1 cellular context compared by ENCODE assay signal in the genomic region with DNA sequence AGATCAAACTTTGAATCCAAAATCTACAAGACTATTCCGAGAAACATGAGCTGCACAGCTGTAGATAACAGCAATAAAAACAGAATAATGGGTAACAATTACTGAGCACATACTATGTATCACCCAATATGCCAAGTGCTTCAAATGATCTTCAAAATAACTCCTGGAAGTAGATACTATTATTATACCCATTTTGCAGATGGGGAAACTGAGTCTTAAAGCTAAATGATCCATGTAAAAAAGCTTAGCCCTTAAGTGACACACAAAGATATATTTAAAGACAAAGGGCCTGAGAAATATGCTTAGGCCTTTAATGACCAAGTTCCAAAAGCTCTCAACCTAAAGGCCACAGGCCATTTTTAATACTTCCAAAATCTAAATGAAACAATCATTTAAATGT.
TF ChIP-seq lines count a peak whose summit lies in the region.

No MANE protein-coding gene starts in this region.

TF ChIP-seq in HepG2, 621 proteins besides CTCF, POLR2A, EP300 and RAD21:
- TF ChIP-seq PHF5A (CRISPR knock-in tag; IDR thresholded peaks at IDR 0.05; ENCODE audit: low read depth, unreplicated experiment) (no peak), DR1 (CRISPR knock-in tag; IDR thresholded peaks at IDR 0.05) (no peak), ZNF629 (CRISPR knock-in tag; conservative IDR thresholded peaks at IDR 0.05) (peak; percentile 84), ZNF44 (CRISPR knock-in tag; IDR thresholded peaks at IDR 0.05) (no peak)
